ENCODE assay signal across 7 cellular contexts in the genomic region with DNA sequence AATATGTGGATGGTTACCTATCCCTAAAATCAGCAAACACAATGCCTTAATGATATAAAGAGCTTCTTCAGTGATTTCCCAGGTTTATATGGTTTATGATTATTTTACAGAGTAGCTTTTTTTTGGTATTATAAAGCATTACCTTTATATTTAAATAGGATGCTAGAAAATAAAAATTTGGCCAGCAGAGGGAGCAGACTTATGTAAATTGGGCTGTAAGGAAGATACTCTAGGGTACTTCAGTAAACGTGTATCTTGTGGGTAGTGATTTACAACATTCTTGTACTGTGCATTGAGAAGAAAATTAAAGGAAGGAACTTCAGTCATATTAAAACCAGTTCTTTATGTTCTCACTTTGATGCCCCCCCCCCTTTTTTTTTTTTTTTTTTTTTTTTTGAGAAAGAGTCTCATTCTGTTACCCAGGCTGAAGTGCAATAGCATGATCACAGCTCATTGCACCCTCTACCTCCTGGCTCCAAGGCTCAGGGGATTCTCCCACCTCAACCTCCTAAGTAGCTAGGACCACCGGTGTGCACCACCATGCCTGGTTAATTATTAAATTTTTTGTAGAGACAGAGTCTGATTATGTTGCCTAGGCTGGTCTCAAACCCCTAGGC.
DNase-seq lines count a peak whose midpoint lies in the region; ATAC-seq and TF ChIP-seq lines count a peak whose summit lies in the region.

No MANE protein-coding gene starts in this region.

- peaks cover 0 to under 1% (median 0%) of the 10 kb centered on the region in 11 donors for H3K9me3 ChIP-seq in heart right ventricle

- H3K27ac Mint-ChIP-seq in activated B cell treated with CpG ODN at 0.5 μM for 24 hours: no peak overlapping the region
- no peak overlapping the region for H3K27ac Mint-ChIP-seq in stimulated activated effector memory CD8-positive, alpha-beta T cell treated with anti-CD3 and anti-CD28 coated beads, Interleukin-12 subunit alpha, Interleukin-12 subunit beta, amount 100 ng/mL, for 72 hours

- TF ChIP-seq CTCF in activated B cell treated with CpG ODN at 0.5 μM for 24 hours (IDR thresholded peaks at IDR 0.05): no peak
- TF ChIP-seq CTCF in heart right ventricle (IDR thresholded peaks at IDR 0.05): peak; percentile 19 to 67 (median 53)

- peak; percentile 61 for ATAC-seq in activated B cell treated with CpG ODN at 0.5 μM for 24 hours (ENCODE audit: low read depth)
- ATAC-seq in heart right ventricle: peak in 2 of 8 donors; percentile 55 to 65
- ATAC-seq in stimulated activated effector memory CD8-positive, alpha-beta T cell treated with anti-CD3 and anti-CD28 coated beads, Interleukin-12 subunit alpha, Interleukin-12 subunit beta, amount 100 ng/mL, for 72 hours: peak; percentile 61
- no peak for ATAC-seq in GM19463 (IDR thresholded peaks at IDR 0.05; ENCODE audit: unreplicated experiment)

- no peaks in the 10 kb centered on the region for H3K27me3 ChIP-seq in heart right ventricle

- intact Hi-C loops in activated B cell treated with CpG ODN at 0.5 μM for 24 hours (cut with micrococcal nuclease) (loop anchor here (1.0 to 2.0 kb wide), 3 partner anchors 14 to 787 kb away; no protein-coding TSS in a partner anchor), heart right ventricle (cut with DNase I) (loop anchor here in 1 of 10 donors (5.0 kb wide), 1 partner anchor 52 kb away; no protein-coding TSS in a partner anchor)

- no peaks in the 10 kb centered on the region for H3K27me3 Mint-ChIP-seq in activated B cell treated with CpG ODN at 0.5 μM for 24 hours

- H3K36me3 ChIP-seq in heart right ventricle: no peaks in the 10 kb centered on the region

- CTCF ChIA-PET in HEK293T (lab: Yijun Ruan, JAX): interaction anchor here (0.6 to 1.0 kb wide), 4 partner anchors 15 to 117 kb away, joined by 3 to 5 read pairs (median 4); no protein-coding TSS in a partner anchor
- CTCF ChIA-PET in activated B cell treated with CpG ODN at 0.5 μM for 24 hours (lab: Charles Lee): interaction anchor here (0.9 to 3.9 kb wide), 11 partner anchors 9 to 787 kb away, joined by 3 to 44 read pairs (median 5); no protein-coding TSS in a partner anchor

- H3K4me1 Mint-ChIP-seq in activated B cell treated with CpG ODN at 0.5 μM for 24 hours: peaks cover 6% of the 10 kb centered on the region
- H3K4me1 Mint-ChIP-seq in stimulated activated effector memory CD8-positive, alpha-beta T cell treated with anti-CD3 and anti-CD28 coated beads, Interleukin-12 subunit alpha, Interleukin-12 subunit beta, amount 100 ng/mL, for 72 hours: peaks cover under 1% of the 10 kb centered on the region

- DNase-seq in GM03348 (ENCODE audit: low spot score) (peak; percentile 39), HEK293T (ENCODE audit: extremely low spot score) (no peak), NCI-H146 treated with DMSO at 0.1 percent for 48 hours (lab: John Stamatoyannopoulos, UW; ENCODE audit: unreplicated experiment) (peak; percentile 58), activated B cell treated with CpG ODN at 0.5 μM for 24 hours (no peak), heart right ventricle (no peak)
- DNase-seq in stimulated activated effector memory CD8-positive, alpha-beta T cell treated with anti-CD3 and anti-CD28 coated beads, Interleukin-12 subunit alpha, Interleukin-12 subunit beta, amount 100 ng/mL, for 72 hours (ENCODE audit: low spot score in 2 of 2): no peak

- peaks cover 0 to 8% (median 0%) of the 10 kb centered on the region in 9 donors for H3K4me1 ChIP-seq in heart right ventricle

- H3K27ac ChIP-seq in heart right ventricle: no peak overlapping the region

- POLR2A ChIA-PET in HEK293T (lab: Yijun Ruan, JAX): no interaction called here
- POLR2A ChIA-PET in activated B cell treated with CpG ODN at 0.5 μM for 24 hours (lab: Charles Lee): interaction anchor here (0.6 to 1.7 kb wide), 4 partner anchors 13 to 450 kb away, joined by 4 to 9 read pairs (median 7); no protein-coding TSS in a partner anchor

- no peak overlapping the region for H3K4me3 Mint-ChIP-seq in activated B cell treated with CpG ODN at 0.5 μM for 24 hours
- no peak overlapping the region for H3K4me3 Mint-ChIP-seq in stimulated activated effector memory CD8-positive, alpha-beta T cell treated with anti-CD3 and anti-CD28 coated beads, Interleukin-12 subunit alpha, Interleukin-12 subunit beta, amount 100 ng/mL, for 72 hours

- no peaks in the 10 kb centered on the region for H3K9me3 Mint-ChIP-seq in activated B cell treated with CpG ODN at 0.5 μM for 24 hours
- H3K9me3 Mint-ChIP-seq in stimulated activated effector memory CD8-positive, alpha-beta T cell treated with anti-CD3 and anti-CD28 coated beads, Interleukin-12 subunit alpha, Interleukin-12 subunit beta, amount 100 ng/mL, for 72 hours: no peaks in the 10 kb centered on the region

- no peak overlapping the region for H3K4me3 ChIP-seq in heart right ventricle

- peaks cover 6% of the 10 kb centered on the region for H3K36me3 Mint-ChIP-seq in activated B cell treated with CpG ODN at 0.5 μM for 24 hours (ENCODE audit: low read depth)
- H3K36me3 Mint-ChIP-seq in stimulated activated effector memory CD8-positive, alpha-beta T cell treated with anti-CD3 and anti-CD28 coated beads, Interleukin-12 subunit alpha, Interleukin-12 subunit beta, amount 100 ng/mL, for 72 hours: no peaks in the 10 kb centered on the region

- WGBS in heart right ventricle, 2 donors: 46 to 48% methylated on average over 2 of the region's 2 CpGs

TF ChIP-seq in HEK293T, 16 proteins besides CTCF, POLR2A, EP300 and RAD21:
- TF ChIP-seq ZNF384 (IDR thresholded peaks at IDR 0.05) (peak; percentile 69), ELF4 (IDR thresholded peaks at IDR 0.05) (no peak)

Comparison
In these comparisons a context has a peak if more than half of its experiments do, and no peak if none do; other contexts are left out.
1. DNase-seq: peak in GM03348 (single experiment) and NCI-H146 treated with DMSO at 0.1 percent for 48 hours (single experiment); none in HEK293T (single experiment), activated B cell treated with CpG ODN at 0.5 μM for 24 hours (single experiment), heart right ventricle (0 of 2) and stimulated activated effector memory CD8-positive, alpha-beta T cell treated with anti-CD3 and anti-CD28 coated beads, Interleukin-12 subunit alpha, Interleukin-12 subunit beta, amount 100 ng/mL, for 72 hours (0 of 2).